In the genomic region with DNA sequence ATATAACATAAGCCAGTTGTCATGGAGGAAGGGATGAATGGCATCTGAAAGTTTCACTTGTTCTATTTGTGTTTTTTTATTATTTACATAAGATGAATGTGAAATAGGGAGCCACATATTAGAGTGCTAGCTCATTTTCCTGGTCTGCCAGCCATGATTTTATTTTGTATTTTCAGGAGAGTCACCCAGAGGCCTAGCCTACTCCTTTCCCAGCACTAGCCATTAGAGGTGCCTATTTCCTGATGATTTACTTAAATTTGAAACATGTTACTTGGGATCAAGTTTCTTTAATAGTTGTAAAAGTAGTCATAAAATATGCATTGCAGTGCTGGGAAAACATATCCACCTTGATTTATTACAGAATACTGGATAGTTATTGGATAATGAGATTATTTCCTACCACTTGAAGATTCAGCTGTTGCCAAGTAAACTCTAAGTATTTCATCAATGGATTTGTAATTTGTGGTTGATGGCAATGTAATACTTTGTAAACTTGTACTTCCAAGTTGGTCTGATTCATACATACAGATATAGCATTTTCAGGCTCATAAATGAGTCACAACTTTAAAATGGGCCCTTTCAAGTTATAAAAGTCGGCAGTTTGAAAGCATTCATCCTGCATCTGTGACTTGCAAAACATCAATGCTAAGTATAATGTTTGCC, we compare ENCODE assay signal across 14 cellular contexts. TPM values are rescaled to one million over a fixed set of nuclear protein-coding genes. Genes with fewer than 3 reads are reported as not detected.
DNase-seq lines count a peak whose midpoint lies in the region; ATAC-seq and TF ChIP-seq lines count a peak whose summit lies in the region.
"Had no signal": no experiment of that assay in that cellular context is flagged by ENCODE, and none has a peak within 500 bp of the region (broad histone marks: within the 10 kb centered on the region; RNA-seq: fewer than 3 reads in every experiment).

No MANE protein-coding gene starts in this region.

- H3K4me1 ChIP-seq in IMR-90 (ENCODE audit: control insufficient read depth, insufficient read depth, low read length) = peaks cover 9% of the 10 kb centered on the region; the same call in 1 of the 2 replicates
- peaks cover 4 to 24% of the 10 kb centered on the region in 2 donors for H3K4me1 ChIP-seq in adrenal gland (replicated peaks in 1 of 2)
- H3K4me1 ChIP-seq: stomach had no signal

- H3K36me3 ChIP-seq in IMR-90 (ENCODE audit: control insufficient read depth, insufficient read depth, low read length) = no peaks in the 10 kb centered on the region
- H3K36me3 ChIP-seq in adrenal gland (replicated peaks in 1 of 2) = no peaks in the 10 kb centered on the region
- H3K36me3 ChIP-seq: stomach had no signal

- BruUV-seq in IMR-90 (replicated peaks; lab: Mats Ljungman, UMichigan) = no TSS peak

- no peak overlapping the region for H2BK15ac ChIP-seq in IMR-90 (ENCODE audit: low read depth, low read length)

- ATAC-seq in IMR-90 (ENCODE audit: low read depth) (peak; percentile 95), left colon (peak; percentile 75), GM21515 (IDR thresholded peaks at IDR 0.05; ENCODE audit: unreplicated experiment) (no peak)
- ATAC-seq in CD4-positive, alpha-beta T cell (ENCODE audit: poor library complexity) = no peak

- no peak overlapping the region for H3K27ac Mint-ChIP-seq in CD4-positive, alpha-beta T cell
- H3K27ac Mint-ChIP-seq: activated CD4-positive, alpha-beta T cell treated with anti-CD3 and anti-CD28 coated beads, Interleukin-2, amount 10 ng/mL, durations not matched to agents 24 days and 14 days; activated naive CD4-positive, alpha-beta T cell treated with anti-CD3 and anti-CD28 coated beads for 36 hours had no signal

- no peaks in the 10 kb centered on the region for H3K9me3 Mint-ChIP-seq in CD4-positive, alpha-beta T cell
- H3K9me3 Mint-ChIP-seq: activated CD4-positive, alpha-beta T cell treated with anti-CD3 and anti-CD28 coated beads, Interleukin-2, amount 10 ng/mL, durations not matched to agents 24 days and 14 days; activated naive CD4-positive, alpha-beta T cell treated with anti-CD3 and anti-CD28 coated beads for 36 hours had no signal

- no peaks in the 10 kb centered on the region for H3K36me3 Mint-ChIP-seq in CD4-positive, alpha-beta T cell (ENCODE audit: low read depth)

- H3K18ac ChIP-seq in IMR-90 (ENCODE audit: low read depth, low read length) = peak overlapping the region; percentile 22; the same call in 1 of the 2 replicates

- H3K9ac ChIP-seq in IMR-90 (ENCODE audit: low read depth, low read length) = no peak overlapping the region

- no peak for TF ChIP-seq RAD21 in IMR-90 (IDR thresholded peaks at IDR 0.05; ENCODE audit: low read length)

- no peak overlapping the region for H3K4me3 ChIP-seq in IMR-90 (ENCODE audit: insufficient read depth, low read depth, low read length)
- no peak overlapping the region for H3K4me3 ChIP-seq in adrenal gland
- H3K4me3 ChIP-seq: SK-N-MC, stomach had no signal

- H2AK5ac ChIP-seq in IMR-90 (ENCODE audit: low read depth, low read length) = no peak overlapping the region

- H2AK9ac ChIP-seq in IMR-90 (replicated peaks; ENCODE audit: low read depth, low read length, poor library complexity) = no peak overlapping the region

- no peak overlapping the region for H4K5ac ChIP-seq in IMR-90 (ENCODE audit: low read depth, low read length)

- H3K4ac ChIP-seq in IMR-90 (ENCODE audit: low read depth, low read length) = no peak overlapping the region

- TF ChIP-seq CTCF in IMR-90 (conservative IDR thresholded peaks at IDR 0.05; ENCODE audit: low read depth, low read length) = no peak
- TF ChIP-seq CTCF in adrenal gland (IDR thresholded peaks at IDR 0.05) = no peak
- no peak for TF ChIP-seq CTCF in CD4-positive, alpha-beta T cell (IDR thresholded peaks at IDR 0.05)

- dilution Hi-C loops in IMR-90 (cut with HindIII; ENCODE audit: low sequenced_read_pairs, unreplicated experiment) = no loop called here

- no CpG with 5 or more reads among the region's 1 CpG for WGBS in IMR-90 (ENCODE audit: extremely low coverage in 2 of 2, insufficient read length in 1 of 2), 2 experiments
- 30 to 56% (median 36%) methylated on average over 1 of the region's 1 CpG for WGBS in adrenal gland, 4 donors

- no peak for TF ChIP-seq POLR2A in IMR-90 (IDR thresholded peaks at IDR 0.05; ENCODE audit: low read depth, low read length)
- no peak for TF ChIP-seq POLR2A in adrenal gland (IDR thresholded peaks at IDR 0.05)

- H3K9me1 ChIP-seq in IMR-90 (ENCODE audit: insufficient read depth, low read length) = no peaks in the 10 kb centered on the region; the same call in 1 of the 2 replicates

- no peak overlapping the region for H3K14ac ChIP-seq in IMR-90 (replicated peaks; ENCODE audit: low read depth, low read length)

- intact Hi-C loops in IMR-90 (cut with micrococcal nuclease) = loop anchor here (10.0 kb wide), 1 partner anchor 158 kb away; no protein-coding TSS in a partner anchor
- intact Hi-C loops in adrenal gland (cut with DNase I) = no loop called here
- intact Hi-C loops in left colon (cut with DNase I, micrococcal nuclease) = no loop called here
- intact Hi-C loops in CD4-positive, alpha-beta T cell (cut with DNase I, micrococcal nuclease) = no loop called here

- H3K4me3 Mint-ChIP-seq in CD4-positive, alpha-beta T cell = no peak overlapping the region
- H3K4me3 Mint-ChIP-seq: activated CD4-positive, alpha-beta T cell treated with anti-CD3 and anti-CD28 coated beads, Interleukin-2, amount 10 ng/mL, durations not matched to agents 24 days and 14 days; activated naive CD4-positive, alpha-beta T cell treated with anti-CD3 and anti-CD28 coated beads for 36 hours had no signal

- no peaks in the 10 kb centered on the region for H3K27me3 ChIP-seq in IMR-90 (ENCODE audit: control insufficient read depth, insufficient read depth, low read length)
- H3K27me3 ChIP-seq in adrenal gland = no peaks in the 10 kb centered on the region
- H3K27me3 ChIP-seq in CD4-positive, alpha-beta T cell (ENCODE audit: control insufficient read depth, insufficient read depth, low read length) = no peaks in the 10 kb centered on the region
- H3K27me3 ChIP-seq: stomach had no signal

- H3K27ac ChIP-seq in IMR-90 (ENCODE audit: insufficient read depth, low read length) = peak overlapping the region; percentile 49; the same call in 1 of the 2 replicates
- H3K27ac ChIP-seq in adrenal gland = peak overlapping the region in 3 of 5 donors; percentile 25 to 38 (median 27)
- no peak overlapping the region for H3K27ac ChIP-seq in CD4-positive, alpha-beta T cell (ENCODE audit: low read depth, low read length)
- H3K27ac ChIP-seq: SK-N-MC, stomach had no signal

- POLR2A ChIA-PET in IMR-90 (lab: Charles Lee; ENCODE audit: unreplicated experiment) = interaction anchor here (0.5 kb wide), 1 partner anchor 20 kb away, joined by 12 read pairs; no protein-coding TSS in a partner anchor
- POLR2A ChIA-PET in CD4-positive, alpha-beta T cell (lab: Charles Lee) = no interaction called here

- no peak overlapping the region for H3K23ac ChIP-seq in IMR-90 (ENCODE audit: low read depth, low read length)

- peak; percentile 92 for DNase-seq in ELR (ENCODE audit: low read depth)
- DNase-seq in IMR-90 = peak; percentile 97
- no peak for DNase-seq in adrenal gland
- DNase-seq in left colon = no peak
- no peak for DNase-seq in cerebellar nuclear complex (lab: John Stamatoyannopoulos, UW)
- no peak for DNase-seq in activated naive CD4-positive, alpha-beta T cell treated with Interleukin-2 at 50 U/mL for 16 hours
- no peak for DNase-seq in CD4-positive, alpha-beta T cell
- DNase-seq: activated CD4-positive, alpha-beta T cell treated with anti-CD3 and anti-CD28 coated beads, Interleukin-2, amount 10 ng/mL, durations not matched to agents 24 days and 14 days; activated naive CD4-positive, alpha-beta T cell treated with anti-CD3 and anti-CD28 coated beads for 36 hours; effector memory CD4-positive, alpha-beta T cell; NCI-H1694 treated with DMSO at 0.1 percent for 48 hours; stomach had no signal

- in situ Hi-C loops in IMR-90 (cut with MboI; ENCODE audit: low sequenced_read_pairs) = no loop called here

- peaks cover 0 to 2% of the 10 kb centered on the region in 2 experiments; a peak in 1 of 4 replicates for H3K79me1 ChIP-seq in IMR-90 (ENCODE audit: low read depth in 1 of 2, low read length in 2 of 2)

- H3K56ac ChIP-seq in IMR-90 (ENCODE audit: extremely low read depth, insufficient read depth, low read length) = no peak overlapping the region

- no peaks in the 10 kb centered on the region for H4K20me1 ChIP-seq in IMR-90 (ENCODE audit: insufficient read depth, low read length)

- no peak overlapping the region for H4K91ac ChIP-seq in IMR-90 (ENCODE audit: insufficient read depth, low read depth, low read length)

- no peak overlapping the region for H2BK20ac ChIP-seq in IMR-90 (ENCODE audit: low read depth, low read length)

- CTCF ChIA-PET in IMR-90 (lab: Yijun Ruan, JAX) = no interaction called here
- CTCF ChIA-PET in CD4-positive, alpha-beta T cell (lab: Charles Lee) = no interaction called here

- H3K9me3 ChIP-seq in IMR-90 (ENCODE audit: control insufficient read depth, insufficient read depth, low read length) (no peaks in the 10 kb centered on the region), adrenal gland (replicated peaks in 1 of 3) (no peaks in the 10 kb centered on the region)
- no peaks in the 10 kb centered on the region for H3K9me3 ChIP-seq in CD4-positive, alpha-beta T cell (ENCODE audit: control insufficient read depth, low read length)
- H3K9me3 ChIP-seq: stomach had no signal

- H2AFZ ChIP-seq in IMR-90 (replicated peaks; ENCODE audit: low read length, poor library complexity) = no peak overlapping the region

- peak overlapping the region; percentile 84 for H2BK5ac ChIP-seq in IMR-90 (ENCODE audit: low read depth, low read length, poor library complexity, severe bottlenecking)

- H3K4me2 ChIP-seq in IMR-90 (ENCODE audit: low read depth, low read length) = no peak overlapping the region; the same call in 1 of the 2 replicates

- no peaks in the 10 kb centered on the region for H3K27me3 Mint-ChIP-seq in CD4-positive, alpha-beta T cell
- H3K27me3 Mint-ChIP-seq: activated CD4-positive, alpha-beta T cell treated with anti-CD3 and anti-CD28 coated beads, Interleukin-2, amount 10 ng/mL, durations not matched to agents 24 days and 14 days had no signal

- no peaks in the 10 kb centered on the region for H3K4me1 Mint-ChIP-seq in CD4-positive, alpha-beta T cell (ENCODE audit: low read depth)
- H3K4me1 Mint-ChIP-seq: activated CD4-positive, alpha-beta T cell treated with anti-CD3 and anti-CD28 coated beads, Interleukin-2, amount 10 ng/mL, durations not matched to agents 24 days and 14 days had no signal

- H4K8ac ChIP-seq in IMR-90 (ENCODE audit: low read depth in 2 of 2, low read length in 2 of 2) = no peak overlapping the region

- H2BK120ac ChIP-seq in IMR-90 (ENCODE audit: low read depth, low read length) = peak overlapping the region; percentile 4; the same call in 1 of the 2 replicates

RNA-seq across cellular contexts. Expression of gene KCNN2, which starts 50.8 kb away (rescaled TPM):
- total RNA-seq in IMR-90 (2012; rRNA removed) (2.2 and 3.3 TPM in 2 replicates), adrenal gland (10 to 100 TPM; 27.3 to 62.7 (median 48.1) TPM), left colon (under 1 TPM; 0.49 to 0.64 TPM)
- polyA plus RNA-seq in IMR-90 (2012; rRNA removed) (7.5 and 8.8 TPM in 2 replicates), adrenal gland (100 to 1,000 TPM in 1 of 3 donors, 10 to 100 TPM in 2; 39.4 to 184 (median 45.6) TPM)
- polyA plus RNA-seq in IMR-90 (2012; cell fraction: cytosol; rRNA removed) = 4.9 and 5.7 TPM in 2 replicates
- 5.9 and 9.9 TPM in 2 replicates for polyA plus RNA-seq in IMR-90 (2012; cell fraction: nucleus; rRNA removed; ENCODE audit: low replicate concordance)
- not detected for total RNA-seq in CD4-positive, alpha-beta T cell
- total RNA-seq: activated CD4-positive, alpha-beta T cell treated with anti-CD3 and anti-CD28 coated beads, Interleukin-2, amount 10 ng/mL, durations not matched to agents 24 days and 14 days; activated naive CD4-positive, alpha-beta T cell treated with anti-CD3 and anti-CD28 coated beads for 36 hours had no signal

Comparison
In these comparisons a context has a peak if more than half of its experiments do, and no peak if none do; other contexts are left out.
1. DNase-seq: peak in ELR (single experiment) and IMR-90 (single experiment); none in adrenal gland (0 of 7), left colon (0 of 2), cerebellar nuclear complex (0 of 2), activated naive CD4-positive, alpha-beta T cell treated with Interleukin-2 at 50 U/mL for 16 hours (single experiment) and CD4-positive, alpha-beta T cell (0 of 10).
2. ATAC-seq: peak in IMR-90 (single experiment) and left colon (single experiment); none in CD4-positive, alpha-beta T cell (single experiment) and GM21515 (single experiment).